11 cellular contexts compared by ENCODE assay signal in genomic region chr17:10172241-10172741, GRCh38. TPM values are rescaled to one million over a fixed set of nuclear protein-coding genes. Genes with fewer than 3 reads are reported as not detected.
DNase-seq lines count a peak whose midpoint lies in the region; ATAC-seq, FAIRE-seq and TF ChIP-seq lines count a peak whose summit lies in the region.
"Had no signal": no experiment of that assay in that cellular context is flagged by ENCODE, and none has a peak within 500 bp of the region (broad histone marks: within the 10 kb centered on the region; RNA-seq: fewer than 3 reads in every experiment).

No MANE protein-coding gene starts in this region.

- H3K36me3 ChIP-seq in sigmoid colon (no peaks in the 10 kb centered on the region), Peyer's patch (no peaks in the 10 kb centered on the region)

- H3K27me3 ChIP-seq in sigmoid colon (no peaks in the 10 kb centered on the region), Peyer's patch (no peaks in the 10 kb centered on the region)

- no peak overlapping the region for H3K4me3 ChIP-seq in sigmoid colon
- no peak overlapping the region for H3K4me3 ChIP-seq in Peyer's patch

- no peak for TF ChIP-seq POLR2A in GM12892 (IDR thresholded peaks at IDR 0.05; ENCODE audit: low read depth, low read length)
- no peak for TF ChIP-seq POLR2A in sigmoid colon (IDR thresholded peaks at IDR 0.05)
- no peak for TF ChIP-seq POLR2A in Peyer's patch (IDR thresholded peaks at IDR 0.05)
- TF ChIP-seq POLR2A in GM18505 (IDR thresholded peaks at IDR 0.05; ENCODE audit: borderline replicate concordance, extremely low read depth, insufficient read depth, insufficient read length): no peak

- no peak for TF ChIP-seq CTCF in sigmoid colon (IDR thresholded peaks at IDR 0.05)
- no peak for TF ChIP-seq CTCF in GM13977 (IDR thresholded peaks at IDR 0.05; ENCODE audit: extremely low read depth, insufficient read depth, missing control alignments)
- no peak for TF ChIP-seq CTCF in Peyer's patch (IDR thresholded peaks at IDR 0.05)

- no peak for DNase-seq in GM12892 (ENCODE audit: insufficient read length)
- peak; percentile 91 for DNase-seq in amniotic epithelial cell (ENCODE audit: low read depth)
- no peak for DNase-seq in sigmoid colon
- no peak for DNase-seq in GM13977 (ENCODE audit: low spot score)
- DNase-seq in Peyer's patch: no peak
- DNase-seq in hypothalamus (lab: John Stamatoyannopoulos, UW): no peak
- DNase-seq: activated CD4-positive, alpha-beta T cell treated with anti-CD3 and anti-CD28 coated beads for 36 hours; mammary epithelial cell; NCI-H345 had no signal

- FAIRE-seq in GM12892 (lab: Jason Lieb, UNC): peak; percentile 9

- H3K4me1 ChIP-seq in sigmoid colon (peaks cover 0 to 17% (median 6%) of the 10 kb centered on the region in 4 donors), Peyer's patch (peaks cover 0 to 6% (median 0%) of the 10 kb centered on the region in 4 donors)

- 28 to 35% methylated on average over 3 of the region's 3 CpGs for WGBS in sigmoid colon, 2 donors

- intact Hi-C loops in sigmoid colon (cut with DNase I): no loop called here

- H3K9me3 ChIP-seq in sigmoid colon (no peaks in the 10 kb centered on the region), Peyer's patch (no peaks in the 10 kb centered on the region)

- no peak for TF ChIP-seq EP300 in sigmoid colon (IDR thresholded peaks at IDR 0.05)

- ATAC-seq in HG03460 (IDR thresholded peaks at IDR 0.05; ENCODE audit: unreplicated experiment) (peak; percentile 57), GM18505 (IDR thresholded peaks at IDR 0.05; ENCODE audit: unreplicated experiment) (no peak)

- in situ Hi-C loops in GM13977 (cut with MboI; ENCODE audit: low pct_unique_long_range_greater_than_20kb, low sequenced_read_pairs, unreplicated experiment): no loop called here

- H3K27ac ChIP-seq in sigmoid colon (peak overlapping the region in 3 of 4 donors; percentile 31 to 50 (median 41)), Peyer's patch (no peak overlapping the region)

RNA-seq across cellular contexts. Expression of gene GAS7, which starts 26.1 kb away (rescaled TPM):
- 24.4 TPM for polyA plus RNA-seq in GM12892 (2012; ENCODE audit: missing spikeins)
- total RNA-seq in sigmoid colon (10 to 100 TPM; 35.1 to 67.6 (median 59.5) TPM), Peyer's patch (100 to 1,000 TPM in 1 of 4 donors, 10 to 100 TPM in 2, 1 to 10 TPM in 1; 6.8 to 104 (median 27.6) TPM)
- 10 to 100 TPM in 1 of 3 donors, 1 to 10 TPM in 2; 6.5 to 17.9 (median 9.6) TPM for polyA plus RNA-seq in sigmoid colon

Comparison
In these comparisons a context has a peak if more than half of its experiments do, and no peak if none do; other contexts are left out.
1. H3K27ac ChIP-seq: peak in sigmoid colon (3 of 4); none in Peyer's patch (0 of 4).